Comparison of ENCODE assay signal across 19 cellular contexts in genomic region chr4:168637872-168638756, GRCh38.
DNase-seq lines count a peak whose midpoint lies in the region; ATAC-seq and TF ChIP-seq lines count a peak whose summit lies in the region.
"Had no signal": no experiment of that assay in that cellular context is flagged by ENCODE, and none has a peak within 500 bp of the region (broad histone marks: within the 10 kb centered on the region; RNA-seq: fewer than 3 reads in every experiment).

No MANE protein-coding gene starts in this region.

- H3K4me1 ChIP-seq in HEK293 (ENCODE audit: control insufficient read depth, insufficient read depth, low read length) (peaks cover 16% of the 10 kb centered on the region), left ventricle myocardium inferior (peaks cover 73% of the 10 kb centered on the region), skeletal muscle satellite cell (ENCODE audit: control insufficient read depth, insufficient read depth, low read length) (peaks cover 78% of the 10 kb centered on the region)

- no peaks in the 10 kb centered on the region for H3K9me3 ChIP-seq in HEK293 (ENCODE audit: control insufficient read depth, insufficient read depth, low read depth, low read length)
- no peaks in the 10 kb centered on the region for H3K9me3 ChIP-seq in left ventricle myocardium inferior (replicated peaks)
- H3K9me3 ChIP-seq in skeletal muscle satellite cell (replicated peaks; ENCODE audit: low read length): no peaks in the 10 kb centered on the region

- H3K36me3 Mint-ChIP-seq in WTC11: no peaks in the 10 kb centered on the region
- no peaks in the 10 kb centered on the region for H3K36me3 Mint-ChIP-seq in activated CD4-positive, alpha-beta T cell treated with anti-CD3 and anti-CD28 coated beads, Interleukin-2, amount 10 ng/mL, durations not matched to agents 24 days and 14 days (ENCODE audit: low read depth)

- H3K36me3 ChIP-seq in HEK293 (ENCODE audit: control insufficient read depth in 2 of 2, insufficient read depth in 1 of 2, low read length in 2 of 2): no peaks in the 10 kb centered on the region
- H3K36me3 ChIP-seq in left ventricle myocardium inferior: no peaks in the 10 kb centered on the region
- no peaks in the 10 kb centered on the region for H3K36me3 ChIP-seq in skeletal muscle satellite cell (ENCODE audit: insufficient read depth, low read length)

- H3K9ac ChIP-seq in skeletal muscle satellite cell (ENCODE audit: low read depth, low read length): peak overlapping the region; percentile 97

- no peaks in the 10 kb centered on the region for H3K27me3 ChIP-seq in left ventricle myocardium inferior (ENCODE audit: low read depth)
- no peaks in the 10 kb centered on the region for H3K27me3 ChIP-seq in skeletal muscle satellite cell (ENCODE audit: control insufficient read depth, insufficient read depth, low read length)

- no peak for TF ChIP-seq CTCF in HEK293 (tag by site-specific recombination; IDR thresholded peaks at IDR 0.05)
- no peak for TF ChIP-seq CTCF in left ventricle myocardium inferior (IDR thresholded peaks at IDR 0.05; ENCODE audit: borderline replicate concordance)
- TF ChIP-seq CTCF in WTC11 (IDR thresholded peaks at IDR 0.05): no peak

- no peaks in the 10 kb centered on the region for H3K9me3 Mint-ChIP-seq in WTC11
- H3K9me3 Mint-ChIP-seq in activated CD4-positive, alpha-beta T cell treated with anti-CD3 and anti-CD28 coated beads, Interleukin-2, amount 10 ng/mL, durations not matched to agents 24 days and 14 days: no peaks in the 10 kb centered on the region
- H3K9me3 Mint-ChIP-seq: activated T-cell treated with anti-CD3 and anti-CD28 coated beads, Interleukin-2, amount 50 U/mL, for 72 hours; T-helper 2 cell treated with Interferon-gamma antibody and Interleukin-4, amounts not matched to agents 5 μg/mL and 100 μg/mL, for 36 hours had no signal

- H3K4me3 ChIP-seq in HEK293 (ENCODE audit: low read depth, low read length): no peak overlapping the region
- H3K4me3 ChIP-seq in left ventricle myocardium inferior: no peak overlapping the region
- no peak overlapping the region for H3K4me3 ChIP-seq in skeletal muscle satellite cell (ENCODE audit: low read length)
- H3K4me3 ChIP-seq: skin epidermis had no signal

- peak overlapping the region; percentile 37; the same call in 1 of the 2 replicates for H3K27ac ChIP-seq in HEK293 (ENCODE audit: extremely low read depth, low read depth, low read length)
- peak overlapping the region; percentile 67 for H3K27ac ChIP-seq in left ventricle myocardium inferior (replicated peaks)

- no peak overlapping the region for H3K4me3 Mint-ChIP-seq in WTC11
- no peak overlapping the region for H3K4me3 Mint-ChIP-seq in activated CD4-positive, alpha-beta T cell treated with anti-CD3 and anti-CD28 coated beads, Interleukin-2, amount 10 ng/mL, durations not matched to agents 24 days and 14 days
- H3K4me3 Mint-ChIP-seq: activated T-cell treated with anti-CD3 and anti-CD28 coated beads, Interleukin-2, amount 50 U/mL, for 72 hours; naive thymus-derived CD4-positive, alpha-beta T cell; T-helper 2 cell treated with Interferon-gamma antibody and Interleukin-4, amounts not matched to agents 5 μg/mL and 100 μg/mL, for 36 hours had no signal

- POLR2A ChIA-PET in HEK293 (lab: Yijun Ruan, JAX): interaction anchor here (0.5 to 1.0 kb wide), 2 partner anchors 20 to 174 kb away, joined by 3 to 5 read pairs; no protein-coding TSS in a partner anchor
- POLR2A ChIA-PET in WTC11 (lab: Charles Lee): no interaction called here

- ATAC-seq in WTC11 (no peak), HG03354 (IDR thresholded peaks at IDR 0.05; ENCODE audit: poor library complexity, severe bottlenecking, unreplicated experiment) (no peak)
- ATAC-seq: activated T-cell treated with anti-CD3 and anti-CD28 coated beads, Interleukin-2, amount 50 U/mL, for 72 hours; naive thymus-derived CD4-positive, alpha-beta T cell had no signal

- peak overlapping the region; percentile 1 for H3K4me2 ChIP-seq in skeletal muscle satellite cell (ENCODE audit: low read length)

- CTCF ChIA-PET in HEK293 (lab: Yijun Ruan, JAX) (interaction anchor here (0.9 kb wide), 1 partner anchor 52 kb away, joined by 3 read pairs; no protein-coding TSS in a partner anchor), WTC11 (lab: Charles Lee) (no interaction called here)

- H3K27ac Mint-ChIP-seq in WTC11: no peak overlapping the region
- H3K27ac Mint-ChIP-seq in activated CD4-positive, alpha-beta T cell treated with anti-CD3 and anti-CD28 coated beads, Interleukin-2, amount 10 ng/mL, durations not matched to agents 24 days and 14 days: no peak overlapping the region
- H3K27ac Mint-ChIP-seq: activated T-cell treated with anti-CD3 and anti-CD28 coated beads, Interleukin-2, amount 50 U/mL, for 72 hours; naive thymus-derived CD4-positive, alpha-beta T cell; T-helper 2 cell treated with Interferon-gamma antibody and Interleukin-4, amounts not matched to agents 5 μg/mL and 100 μg/mL, for 36 hours had no signal

- intact Hi-C loops in left ventricle myocardium inferior (cut with micrococcal nuclease): no loop called here
- intact Hi-C loops in activated CD4-positive, alpha-beta T cell treated with anti-CD3 and anti-CD28 coated beads, Interleukin-2, amount 10 ng/mL, durations not matched to agents 24 days and 14 days (cut with micrococcal nuclease): no loop called here

- DNase-seq in amniotic epithelial cell (ENCODE audit: low read depth) (peak; percentile 93), left ventricle myocardium inferior (no peak), SIG-M5 treated with dmso at 0.1 percent for 504 hours (lab: John Stamatoyannopoulos, UW; ENCODE audit: unreplicated experiment) (no peak), WTC11 (ENCODE audit: low spot score) (no peak)
- DNase-seq in activated CD4-positive, alpha-beta T cell treated with anti-CD3 and anti-CD28 coated beads, Interleukin-2, amount 10 ng/mL, durations not matched to agents 24 days and 14 days: no peak
- DNase-seq: activated T-cell treated with anti-CD3 and anti-CD28 coated beads, Interleukin-2, amount 50 U/mL, for 72 hours; COR-L47; GF-D8; GOT3; KG1; left cardiac atrium; naive thymus-derived CD4-positive, alpha-beta T cell; NCI-H1694; NCI-H526 treated with DMSO at 0.1 percent for 48 hours had no signal

- 0 out of 2 replicates have a peak, but pooled peaks cover 4% of the 10 kb centered on the region for H3K27me3 Mint-ChIP-seq in WTC11 (ENCODE audit: low read depth)
- peaks cover 37% of the 10 kb centered on the region for H3K27me3 Mint-ChIP-seq in activated CD4-positive, alpha-beta T cell treated with anti-CD3 and anti-CD28 coated beads, Interleukin-2, amount 10 ng/mL, durations not matched to agents 24 days and 14 days

- peaks cover 19% of the 10 kb centered on the region for H3K4me1 Mint-ChIP-seq in WTC11
- peaks cover 2% of the 10 kb centered on the region for H3K4me1 Mint-ChIP-seq in activated CD4-positive, alpha-beta T cell treated with anti-CD3 and anti-CD28 coated beads, Interleukin-2, amount 10 ng/mL, durations not matched to agents 24 days and 14 days

TF ChIP-seq in HEK293, 187 proteins besides CTCF, POLR2A, EP300 and RAD21 (continues in another document):
- TF ChIP-seq ZBTB17 (tag by site-specific recombination; IDR thresholded peaks at IDR 0.05): 0 out of 2 replicates have a peak, but pooled peaks have one; percentile 20
- no peak for TF ChIP-seq ZNF792 (tag by site-specific recombination; IDR thresholded peaks at IDR 0.05)
- peak; percentile 84 for TF ChIP-seq GLIS1 (tag by site-specific recombination; IDR thresholded peaks at IDR 0.05)
- TF ChIP-seq ATF2 (tag by site-specific recombination; IDR thresholded peaks at IDR 0.05; ENCODE audit: low read depth): no peak
- no peak for TF ChIP-seq ZNF596 (tag by site-specific recombination; IDR thresholded peaks at IDR 0.05)

TF ChIP-seq in WTC11, 78 proteins besides CTCF, POLR2A, EP300 and RAD21 (continues in another document):
- TF ChIP-seq CBFB (CRISPR knock-in tag; IDR thresholded peaks at IDR 0.05; ENCODE audit: low read depth) (no peak), ZNF512 (CRISPR knock-in tag; IDR thresholded peaks at IDR 0.05; ENCODE audit: borderline replicate concordance) (no peak), ZSCAN18 (CRISPR knock-in tag; IDR thresholded peaks at IDR 0.05) (no peak), TP53 (CRISPR knock-in tag; IDR thresholded peaks at IDR 0.05) (no peak), PRRX2 (CRISPR knock-in tag; IDR thresholded peaks at IDR 0.05) (no peak), GABPB1 (CRISPR knock-in tag; IDR thresholded peaks at IDR 0.05) (no peak)
